Comparison of ENCODE assay signal across 12 cellular contexts in genomic region chr3:156456771-156457224, GRCh38.
DNase-seq lines count a peak whose midpoint lies in the region; ATAC-seq and TF ChIP-seq lines count a peak whose summit lies in the region.
"Had no signal": no experiment of that assay in that cellular context is flagged by ENCODE, and none has a peak within 500 bp of the region (broad histone marks: within the 10 kb centered on the region; RNA-seq: fewer than 3 reads in every experiment).

No MANE protein-coding gene starts in this region.

- H4K5ac ChIP-seq in IMR-90 (ENCODE audit: low read depth, low read length), result no peak overlapping the region

- H3K9ac ChIP-seq in IMR-90 (ENCODE audit: low read depth, low read length), result no peak overlapping the region

- H3K4me1 ChIP-seq in IMR-90 (ENCODE audit: control insufficient read depth, insufficient read depth, low read length) (no peaks in the 10 kb centered on the region), breast epithelium (no peaks in the 10 kb centered on the region), suprapubic skin (peaks cover 2% of the 10 kb centered on the region), gastroesophageal sphincter (peaks cover 0 to 26% (median 8%) of the 10 kb centered on the region in 3 donors)

- TF ChIP-seq EP300 in suprapubic skin (IDR thresholded peaks at IDR 0.05) (no peak), gastroesophageal sphincter (IDR thresholded peaks at IDR 0.05) (no peak)

- H3K36me3 ChIP-seq in IMR-90 (ENCODE audit: control insufficient read depth, insufficient read depth, low read length), result no peaks in the 10 kb centered on the region
- no peaks in the 10 kb centered on the region for H3K36me3 ChIP-seq in breast epithelium
- no peaks in the 10 kb centered on the region for H3K36me3 ChIP-seq in suprapubic skin
- H3K36me3 ChIP-seq in gastroesophageal sphincter, result no peaks in the 10 kb centered on the region

- H3K36me3 Mint-ChIP-seq in activated naive CD8-positive, alpha-beta T cell treated with anti-CD3 and anti-CD28 coated beads, Interleukin-2, amount 50 U/mL, for 24 hours (ENCODE audit: low read depth), result no peaks in the 10 kb centered on the region
- H3K36me3 Mint-ChIP-seq: activated naive CD8-positive, alpha-beta T cell treated with anti-CD3 and anti-CD28 coated beads for 36 hours; memory B cell had no signal

- H3K23ac ChIP-seq in IMR-90 (ENCODE audit: low read depth, low read length), result no peak overlapping the region

- H3K4me1 Mint-ChIP-seq in activated naive CD8-positive, alpha-beta T cell treated with anti-CD3 and anti-CD28 coated beads, Interleukin-2, amount 50 U/mL, for 24 hours, result no peaks in the 10 kb centered on the region
- H3K4me1 Mint-ChIP-seq: activated naive CD8-positive, alpha-beta T cell treated with anti-CD3 and anti-CD28 coated beads for 36 hours had no signal

- peak; percentile 13 for DNase-seq in IMR-90
- peak in 1 of 2 donors; percentile 67 for DNase-seq in breast epithelium (ENCODE audit: low spot score in 2 of 2)
- DNase-seq in iPS-NIHi7 (ENCODE audit: extremely low spot score), result peak; percentile 56
- no peak for DNase-seq in suprapubic skin (ENCODE audit: low spot score in 2 of 2)
- DNase-seq in activated naive CD8-positive, alpha-beta T cell treated with anti-CD3 and anti-CD28 coated beads, Interleukin-2, amount 50 U/mL, for 24 hours, result no peak
- DNase-seq: activated naive CD8-positive, alpha-beta T cell treated with anti-CD3 and anti-CD28 coated beads for 36 hours; CD4-positive, alpha-beta T cell; NCI-H1105 treated with DMSO at 0.1 percent for 48 hours; NCI-H524 had no signal

- no peak overlapping the region for H2AK9ac ChIP-seq in IMR-90 (replicated peaks; ENCODE audit: low read depth, low read length, poor library complexity)

- no peak overlapping the region for H3K56ac ChIP-seq in IMR-90 (ENCODE audit: extremely low read depth, insufficient read depth, low read length)

- no peaks in the 10 kb centered on the region for H3K27me3 Mint-ChIP-seq in activated naive CD8-positive, alpha-beta T cell treated with anti-CD3 and anti-CD28 coated beads, Interleukin-2, amount 50 U/mL, for 24 hours
- H3K27me3 Mint-ChIP-seq: activated naive CD8-positive, alpha-beta T cell treated with anti-CD3 and anti-CD28 coated beads for 36 hours had no signal

- BruUV-seq in IMR-90 (replicated peaks; lab: Mats Ljungman, UMichigan), result no TSS peak

- POLR2A ChIA-PET in IMR-90 (lab: Charles Lee; ENCODE audit: unreplicated experiment), result interaction anchor here (0.6 kb wide), 1 partner anchor 24 kb away, joined by 6 read pairs; no protein-coding TSS in a partner anchor

- no peak overlapping the region for H2BK20ac ChIP-seq in IMR-90 (ENCODE audit: low read depth, low read length)

- dilution Hi-C loops in IMR-90 (cut with HindIII; ENCODE audit: low sequenced_read_pairs, unreplicated experiment), result no loop called here

- intact Hi-C loops in IMR-90 (cut with micrococcal nuclease), result no loop called here
- intact Hi-C loops in breast epithelium (cut with DNase I; ENCODE audit: low total_unique reads), result no loop called here

- H2BK5ac ChIP-seq in IMR-90 (ENCODE audit: low read depth, low read length, poor library complexity, severe bottlenecking), result no peak overlapping the region

- in situ Hi-C loops in IMR-90 (cut with MboI; ENCODE audit: low sequenced_read_pairs), result no loop called here

- H4K91ac ChIP-seq in IMR-90 (ENCODE audit: insufficient read depth, low read depth, low read length), result no peak overlapping the region

- no peak overlapping the region for H2BK15ac ChIP-seq in IMR-90 (ENCODE audit: low read depth, low read length)

- no peaks in the 10 kb centered on the region for H3K79me1 ChIP-seq in IMR-90 (ENCODE audit: low read depth in 1 of 2, low read length in 2 of 2)

- H3K18ac ChIP-seq in IMR-90 (ENCODE audit: low read depth, low read length), result no peak overlapping the region

- no peaks in the 10 kb centered on the region for H3K9me3 Mint-ChIP-seq in activated naive CD8-positive, alpha-beta T cell treated with anti-CD3 and anti-CD28 coated beads, Interleukin-2, amount 50 U/mL, for 24 hours
- H3K9me3 Mint-ChIP-seq: activated naive CD8-positive, alpha-beta T cell treated with anti-CD3 and anti-CD28 coated beads for 36 hours; CD4-positive, alpha-beta T cell; memory B cell had no signal

- H3K4ac ChIP-seq in IMR-90 (ENCODE audit: low read depth, low read length), result no peak overlapping the region

- no peak overlapping the region for H3K4me3 ChIP-seq in IMR-90 (ENCODE audit: insufficient read depth, low read depth, low read length)
- no peak overlapping the region for H3K4me3 ChIP-seq in breast epithelium
- H3K4me3 ChIP-seq in suprapubic skin, result no peak overlapping the region
- H3K4me3 ChIP-seq in gastroesophageal sphincter, result no peak overlapping the region

- H3K4me2 ChIP-seq in IMR-90 (ENCODE audit: low read depth, low read length), result no peak overlapping the region

- H4K20me1 ChIP-seq in IMR-90 (ENCODE audit: insufficient read depth, low read length), result no peaks in the 10 kb centered on the region

- H2AFZ ChIP-seq in IMR-90 (replicated peaks; ENCODE audit: low read length, poor library complexity), result peak overlapping the region; percentile 17

- WGBS in IMR-90 (ENCODE audit: extremely low coverage in 2 of 2, insufficient read length in 1 of 2), 2 experiments, result 69% methylated on average over 5 of the region's 5 CpGs; no CpG with 5 or more reads in 1 of the 2 experiments
- 71% methylated on average over 5 of the region's 5 CpGs for WGBS in suprapubic skin
- 86 to 92% methylated on average over 1 to 5 of the region's 5 CpGs for WGBS in gastroesophageal sphincter (ENCODE audit: low coverage in 1 of 2), 2 donors

- H3K14ac ChIP-seq in IMR-90 (replicated peaks; ENCODE audit: low read depth, low read length), result 0 out of 2 replicates have a peak overlapping the region, but pooled peaks have one; percentile 2

- H3K9me1 ChIP-seq in IMR-90 (ENCODE audit: insufficient read depth, low read length), result no peaks in the 10 kb centered on the region

- H3K27me3 ChIP-seq in IMR-90 (ENCODE audit: control insufficient read depth, insufficient read depth, low read length) (peaks cover 8% of the 10 kb centered on the region), breast epithelium (no peaks in the 10 kb centered on the region), suprapubic skin (no peaks in the 10 kb centered on the region), gastroesophageal sphincter (no peaks in the 10 kb centered on the region)

- no peak overlapping the region for H3K27ac Mint-ChIP-seq in activated naive CD8-positive, alpha-beta T cell treated with anti-CD3 and anti-CD28 coated beads, Interleukin-2, amount 50 U/mL, for 24 hours
- H3K27ac Mint-ChIP-seq: activated naive CD8-positive, alpha-beta T cell treated with anti-CD3 and anti-CD28 coated beads for 36 hours; CD4-positive, alpha-beta T cell; memory B cell had no signal

- no peak for TF ChIP-seq POLR2A in IMR-90 (IDR thresholded peaks at IDR 0.05; ENCODE audit: low read depth, low read length)
- no peak for TF ChIP-seq POLR2A in breast epithelium (IDR thresholded peaks at IDR 0.05)
- TF ChIP-seq POLR2A in suprapubic skin (IDR thresholded peaks at IDR 0.05), result no peak
- no peak for TF ChIP-seq POLR2A in gastroesophageal sphincter (IDR thresholded peaks at IDR 0.05)

- H2AK5ac ChIP-seq in IMR-90 (ENCODE audit: low read depth, low read length), result no peak overlapping the region

- no peak for TF ChIP-seq RAD21 in IMR-90 (IDR thresholded peaks at IDR 0.05; ENCODE audit: low read length)

- H2BK120ac ChIP-seq in IMR-90 (ENCODE audit: low read depth, low read length), result no peak overlapping the region

- no peak overlapping the region for H3K4me3 Mint-ChIP-seq in activated naive CD8-positive, alpha-beta T cell treated with anti-CD3 and anti-CD28 coated beads, Interleukin-2, amount 50 U/mL, for 24 hours
- H3K4me3 Mint-ChIP-seq: activated naive CD8-positive, alpha-beta T cell treated with anti-CD3 and anti-CD28 coated beads for 36 hours; CD4-positive, alpha-beta T cell; memory B cell had no signal

- no peaks in the 10 kb centered on the region for H3K9me3 ChIP-seq in IMR-90 (ENCODE audit: control insufficient read depth, insufficient read depth, low read length)
- H3K9me3 ChIP-seq in breast epithelium, result no peaks in the 10 kb centered on the region
- H3K9me3 ChIP-seq in suprapubic skin, result no peaks in the 10 kb centered on the region
- H3K9me3 ChIP-seq in gastroesophageal sphincter, result no peaks in the 10 kb centered on the region

- CTCF ChIA-PET in IMR-90 (lab: Yijun Ruan, JAX), result interaction anchor here (0.6 to 1.1 kb wide), 2 partner anchors 10 to 119 kb away, joined by 3 read pairs; no protein-coding TSS in a partner anchor

- H4K8ac ChIP-seq in IMR-90 (ENCODE audit: low read depth in 2 of 2, low read length in 2 of 2), result no peak overlapping the region; a peak in 1 of 4 replicates

- H3K27ac ChIP-seq in IMR-90 (ENCODE audit: insufficient read depth, low read length) (no peak overlapping the region), breast epithelium (peak overlapping the region; percentile 39 to 74), suprapubic skin (peak overlapping the region; percentile 47), gastroesophageal sphincter (no peak overlapping the region)

- ATAC-seq in IMR-90 (ENCODE audit: low read depth) (peak; percentile 40; the same call in 1 of the 2 replicates), GM21528 (IDR thresholded peaks at IDR 0.05; ENCODE audit: low FRiP score, unreplicated experiment) (no peak), gastroesophageal sphincter (no peak)
- no peak for ATAC-seq in activated naive CD8-positive, alpha-beta T cell treated with anti-CD3 and anti-CD28 coated beads, Interleukin-2, amount 50 U/mL, for 24 hours

- TF ChIP-seq CTCF in IMR-90 (conservative IDR thresholded peaks at IDR 0.05; ENCODE audit: low read depth, low read length) (no peak), breast epithelium (IDR thresholded peaks at IDR 0.05) (no peak), suprapubic skin (IDR thresholded peaks at IDR 0.05) (no peak), gastroesophageal sphincter (IDR thresholded peaks at IDR 0.05) (no peak)

TF ChIP-seq in IMR-90, 13 proteins besides CTCF, POLR2A, EP300 and RAD21:
- no peak for TF ChIP-seq ELK1 (IDR thresholded peaks at IDR 0.05; ENCODE audit: borderline replicate concordance, low read depth, low read length)
- TF ChIP-seq CEBPB (IDR thresholded peaks at IDR 0.05; ENCODE audit: low read depth, low read length), result no peak
- no peak for TF ChIP-seq RCOR1 (IDR thresholded peaks at IDR 0.05; ENCODE audit: insufficient replicate concordance, low read length)
- no peak for TF ChIP-seq MAFK (IDR thresholded peaks at IDR 0.05; ENCODE audit: low read depth, low read length)
TF ChIP-seq in IMR-90: peak in this region for 0.

Comparison
In these comparisons a context has a peak if more than half of its experiments do, and no peak if none do; other contexts are left out.
1. DNase-seq: peak in IMR-90 (single experiment) and iPS-NIHi7 (single experiment); none in suprapubic skin (0 of 2) and activated naive CD8-positive, alpha-beta T cell treated with anti-CD3 and anti-CD28 coated beads, Interleukin-2, amount 50 U/mL, for 24 hours (single experiment).
2. H3K27ac ChIP-seq: peak in breast epithelium (2 of 2) and suprapubic skin (single experiment); none in IMR-90 (single experiment) and gastroesophageal sphincter (0 of 4).